Comparison of ENCODE assay signal across 8 cellular contexts in genomic region chr2:24084386-24085375, GRCh38. TPM values are rescaled to one million over a fixed set of nuclear protein-coding genes. Genes with fewer than 3 reads are reported as not detected.
DNase-seq lines count a peak whose midpoint lies in the region; ATAC-seq and TF ChIP-seq lines count a peak whose summit lies in the region.

A gene with protein sequence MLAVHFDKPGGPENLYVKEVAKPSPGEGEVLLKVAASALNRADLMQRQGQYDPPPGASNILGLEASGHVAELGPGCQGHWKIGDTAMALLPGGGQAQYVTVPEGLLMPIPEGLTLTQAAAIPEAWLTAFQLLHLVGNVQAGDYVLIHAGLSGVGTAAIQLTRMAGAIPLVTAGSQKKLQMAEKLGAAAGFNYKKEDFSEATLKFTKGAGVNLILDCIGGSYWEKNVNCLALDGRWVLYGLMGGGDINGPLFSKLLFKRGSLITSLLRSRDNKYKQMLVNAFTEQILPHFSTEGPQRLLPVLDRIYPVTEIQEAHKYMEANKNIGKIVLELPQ (minus strand): TSS chr2:24084834. CDS start chr2:24084326, 508 bp downstream.

- H3K27me3 ChIP-seq in left ventricle myocardium inferior (ENCODE audit: low read depth), result no peaks in the 10 kb centered on the region
- H3K27me3 ChIP-seq in prostate gland (replicated peaks; ENCODE audit: insufficient read depth), result no peaks in the 10 kb centered on the region

- H3K4me1 ChIP-seq in left ventricle myocardium inferior, result peaks cover 30% of the 10 kb centered on the region
- peaks cover 3% of the 10 kb centered on the region for H3K4me1 ChIP-seq in prostate gland (replicated peaks)

- H3K4me3 ChIP-seq in left ventricle myocardium inferior (peak within 1 kb of the TSS; percentile 85), prostate gland (peak within 1 kb of the TSS; percentile 45 to 59)

- peak; percentile 60 for TF ChIP-seq POLR2A in prostate gland (IDR thresholded peaks at IDR 0.05)

- WGBS in prostate gland, result 2% methylated on average over 50 of the region's 50 CpGs

- peak; percentile 65 for DNase-seq in NCI-H1092 (lab: John Stamatoyannopoulos, UW)
- peak; percentile 66 for DNase-seq in T follicular helper cell (ENCODE audit: low read depth)
- peak; percentile 80 for DNase-seq in amniotic stem cell (lab: John Stamatoyannopoulos, UW)
- peak; percentile 90 for DNase-seq in left ventricle myocardium inferior
- DNase-seq in prostate gland (ENCODE audit: low spot score), result peak; percentile 84
- peak; percentile 91 for DNase-seq in ureter (ENCODE audit: low spot score)

- TF ChIP-seq CTCF in GM12874 (IDR thresholded peaks at IDR 0.05; ENCODE audit: insufficient read depth, low read depth, low read length) (peak; percentile 97), left ventricle myocardium inferior (IDR thresholded peaks at IDR 0.05; ENCODE audit: borderline replicate concordance) (peak; percentile 98), prostate gland (IDR thresholded peaks at IDR 0.05) (peak; percentile 95 to 99 (median 96))

- peak; percentile 77 for ATAC-seq in HG02623 (IDR thresholded peaks at IDR 0.05; ENCODE audit: unreplicated experiment)

- H3K36me3 ChIP-seq in left ventricle myocardium inferior (peaks cover 29% of the 10 kb centered on the region), prostate gland (no peaks in the 10 kb centered on the region)

- intact Hi-C loops in left ventricle myocardium inferior (cut with micrococcal nuclease), result no loop called here
- intact Hi-C loops in prostate gland (cut with DNase I), result loop anchor here (2.0 to 10.0 kb wide), 3 partner anchors 158 to 300 kb away; partner anchors contain the start of gene ATAD2B

- H3K9me3 ChIP-seq in left ventricle myocardium inferior (replicated peaks) (no peaks in the 10 kb centered on the region), prostate gland (no peaks in the 10 kb centered on the region)

- peak within 1 kb of the TSS; percentile 98 for H3K27ac ChIP-seq in left ventricle myocardium inferior (replicated peaks)
- H3K27ac ChIP-seq in prostate gland, result peak within 1 kb of the TSS; percentile 91 to 93

RNA-seq across cellular contexts. Expression of the gene that starts here (rescaled TPM):
- total RNA-seq in left ventricle myocardium inferior (7.5 TPM), prostate gland (10 to 100 TPM; 16.2 to 26.2 TPM), ureter (30.5 TPM)

Comparison
In these comparisons a context has a peak if more than half of its experiments do, and no peak if none do; other contexts are left out.
1. Peak in every context shown above with its lines: DNase-seq, ATAC-seq, H3K4me3 ChIP-seq and H3K27ac ChIP-seq.